In genomic region chr15:31440754-31441298, GRCh38 we compare ENCODE assay signal across 8 cellular contexts.
DNase-seq lines count a peak whose midpoint lies in the region; ATAC-seq and TF ChIP-seq lines count a peak whose summit lies in the region.

No MANE protein-coding gene starts in this region.

- H3K4me1 Mint-ChIP-seq in CD8-positive, alpha-beta T cell (ENCODE audit: low read depth) = peaks cover 60% of the 10 kb centered on the region

- H3K4me1 ChIP-seq in CD8-positive, alpha-beta T cell (ENCODE audit: insufficient read depth, low read length) = peaks cover 56% of the 10 kb centered on the region
- H3K4me1 ChIP-seq in Panc1 (ENCODE audit: control insufficient read depth, insufficient read depth, low read length) (no peaks in the 10 kb centered on the region), gastrocnemius medialis (peaks cover 6 to 14% of the 10 kb centered on the region in 2 donors)

- H3K4me3 ChIP-seq in CD8-positive, alpha-beta T cell (ENCODE audit: low read depth, low read length) = peak overlapping the region; percentile 57
- H3K4me3 ChIP-seq in Panc1 (ENCODE audit: low read depth in 2 of 2, low read length in 2 of 2) (peak overlapping the region; percentile 48 to 71), iPS-11a (ENCODE audit: low read depth, low read length) (peak overlapping the region; percentile 20), gastrocnemius medialis (peak overlapping the region; percentile 63 to 94 (median 73))

- POLR2A ChIA-PET in CD8-positive, alpha-beta T cell (lab: Charles Lee) = interaction anchor here (0.6 to 3.5 kb wide), 8 partner anchors 32 to 114 kb away, joined by 3 to 18 read pairs (median 5); partner anchors contain the start of gene KLF13
- POLR2A ChIA-PET in Panc1 (lab: Charles Lee) = interaction anchor here (0.6 kb wide), 1 partner anchor 201 kb away, joined by 6 read pairs; no protein-coding TSS in a partner anchor

- no peaks in the 10 kb centered on the region for H3K27me3 Mint-ChIP-seq in CD8-positive, alpha-beta T cell (ENCODE audit: low read depth)

- H3K27ac ChIP-seq in CD8-positive, alpha-beta T cell (ENCODE audit: low read depth, low read length) = peak overlapping the region; percentile 45
- peak overlapping the region; percentile 62 for H3K27ac ChIP-seq in Panc1 (ENCODE audit: low read length)
- H3K27ac ChIP-seq in gastrocnemius medialis = peak overlapping the region; percentile 62 to 79 (median 76)

- DNase-seq in CD8-positive, alpha-beta T cell = peak in 4 of 7 experiments; percentile 41 to 72 (median 45)
- DNase-seq in Panc1 (ENCODE audit: low read depth, low spot score) (no peak), astrocyte of the hippocampus (ENCODE audit: low read depth, low spot score) (peak; percentile 62), gastrocnemius medialis (peak in 1 of 2 donors; percentile 57), HK-2 (ENCODE audit: unreplicated experiment) (no peak), LoVo (ENCODE audit: low spot score) (no peak), glomerular visceral epithelial cell (ENCODE audit: extremely low spot score) (no peak)

- BruUV-seq in Panc1 (replicated peaks; lab: Mats Ljungman, UMichigan) = no TSS peak

- TF ChIP-seq CTCF in CD8-positive, alpha-beta T cell (IDR thresholded peaks at IDR 0.05) = no peak
- no peak for TF ChIP-seq CTCF in Panc1 (IDR thresholded peaks at IDR 0.05)
- no peak for TF ChIP-seq CTCF in gastrocnemius medialis (IDR thresholded peaks at IDR 0.05 in 4 of 5, conservative IDR thresholded peaks at IDR 0.05 in 1 of 5)

- H3K4me3 Mint-ChIP-seq in CD8-positive, alpha-beta T cell = peak overlapping the region; percentile 64

- in situ Hi-C loops in Panc1 (cut with HindIII; ENCODE audit: low pct_unique_long_range_greater_than_20kb, low sequenced_read_pairs) = no loop called here
- in situ Hi-C loops in gastrocnemius medialis (cut with MboI; ENCODE audit: low sequenced_read_pairs in 4 of 4) = loop anchor here in 2 of 4 donors (25.0 kb wide), 2 partner anchors 129 to 229 kb away; no protein-coding TSS in a partner anchor

- peak; percentile 36 for ATAC-seq in CD8-positive, alpha-beta T cell
- ATAC-seq in Panc1 (peak; percentile 80), gastrocnemius medialis (peak; percentile 66 to 67)

- H3K27ac Mint-ChIP-seq in CD8-positive, alpha-beta T cell = peak overlapping the region; percentile 79

- H3K36me3 ChIP-seq in CD8-positive, alpha-beta T cell (ENCODE audit: insufficient read depth, low read length) = no peaks in the 10 kb centered on the region
- H3K36me3 ChIP-seq in Panc1 (ENCODE audit: control insufficient read depth, insufficient read depth, low read length) (no peaks in the 10 kb centered on the region), gastrocnemius medialis (no peaks in the 10 kb centered on the region)

- CTCF ChIA-PET in CD8-positive, alpha-beta T cell (lab: Charles Lee) = interaction anchor here (1.2 to 9.0 kb wide), 5 partner anchors 26 to 91 kb away, joined by 3 to 149 read pairs (median 4); no protein-coding TSS in a partner anchor
- CTCF ChIA-PET in Panc1 (lab: Charles Lee) = no interaction called here

- H3K9me3 ChIP-seq in CD8-positive, alpha-beta T cell (ENCODE audit: low read length) = no peaks in the 10 kb centered on the region
- H3K9me3 ChIP-seq in Panc1 (ENCODE audit: control insufficient read depth, insufficient read depth, low read depth, low read length) = no peaks in the 10 kb centered on the region
- no peaks in the 10 kb centered on the region for H3K9me3 ChIP-seq in gastrocnemius medialis

- TF ChIP-seq POLR2A in gastrocnemius medialis (IDR thresholded peaks at IDR 0.05) = peak; percentile 15 to 34

- no peaks in the 10 kb centered on the region for H3K27me3 ChIP-seq in CD8-positive, alpha-beta T cell (ENCODE audit: insufficient read depth, low read length)
- H3K27me3 ChIP-seq in Panc1 (ENCODE audit: control insufficient read depth, insufficient read depth, low read length) (no peaks in the 10 kb centered on the region), gastrocnemius medialis (no peaks in the 10 kb centered on the region)

- H3K36me3 Mint-ChIP-seq in CD8-positive, alpha-beta T cell = no peaks in the 10 kb centered on the region

- no peaks in the 10 kb centered on the region for H3K9me3 Mint-ChIP-seq in CD8-positive, alpha-beta T cell

- intact Hi-C loops in CD8-positive, alpha-beta T cell (cut with DNase I, micrococcal nuclease) = no loop called here
- intact Hi-C loops in Panc1 (cut with micrococcal nuclease; ENCODE audit: unreplicated experiment) (no loop called here), gastrocnemius medialis (cut with DNase I; ENCODE audit: low total_unique reads) (loop anchor here (2.0 kb wide), 1 partner anchor 50 kb away; no protein-coding TSS in a partner anchor)

Comparison
In these comparisons a context has a peak if more than half of its experiments do, and no peak if none do; other contexts are left out.
1. DNase-seq: peak in CD8-positive, alpha-beta T cell (4 of 7) and astrocyte of the hippocampus (single experiment); none in Panc1 (single experiment), HK-2 (single experiment), LoVo (single experiment) and glomerular visceral epithelial cell (single experiment).
2. H3K4me3 ChIP-seq: peak in every context shown above with its lines; median percentile 73 in gastrocnemius medialis; 60 in Panc1; 57 in CD8-positive, alpha-beta T cell; 20 in iPS-11a.
3. Peak in every context shown above with its lines, with median percentiles within 50 percentile points of each other: ATAC-seq and H3K27ac ChIP-seq.